Comparison of ENCODE assay signal across 8 cellular contexts in the genomic region with DNA sequence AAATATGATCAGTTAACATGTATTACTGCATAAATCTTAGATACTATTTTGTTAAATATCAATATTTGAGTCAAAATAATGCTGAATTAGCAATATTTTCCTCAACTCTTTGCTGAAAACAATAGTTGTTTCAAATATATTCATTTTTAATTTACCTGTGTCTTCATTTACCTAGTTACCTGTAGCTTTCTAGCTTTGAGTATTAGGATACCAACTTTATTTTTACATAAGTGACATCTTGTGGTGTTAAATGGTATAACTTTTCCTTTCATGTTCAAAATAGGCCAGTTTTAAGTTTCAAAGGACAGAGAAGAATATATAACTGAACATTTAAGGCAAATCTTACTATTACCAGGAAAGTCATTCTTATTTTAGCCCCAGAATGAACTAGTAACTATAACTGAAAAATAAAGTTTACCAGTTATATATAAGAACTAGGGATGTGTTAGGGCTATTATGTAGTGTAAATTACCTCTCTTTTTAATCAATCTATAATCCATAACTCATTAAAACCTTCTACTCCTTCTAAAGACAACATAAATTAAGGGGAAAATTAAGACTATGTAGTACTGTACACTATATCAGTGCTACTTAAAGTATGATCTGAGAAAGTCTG. TPM values are rescaled to one million over a fixed set of nuclear protein-coding genes. Genes with fewer than 3 reads are reported as not detected.
DNase-seq lines count a peak whose midpoint lies in the region; ATAC-seq and TF ChIP-seq lines count a peak whose summit lies in the region.

No MANE protein-coding gene starts in this region.

- H3K27ac ChIP-seq in psoas muscle, result no peak overlapping the region

- H3K4me1 Mint-ChIP-seq in effector memory CD8-positive, alpha-beta T cell (ENCODE audit: low read depth in 2 of 2), result peaks cover 13 to 27% of the 10 kb centered on the region in 2 donors

- H3K36me3 Mint-ChIP-seq in effector memory CD8-positive, alpha-beta T cell (ENCODE audit: insufficient read depth), result peaks cover 20% of the 10 kb centered on the region

- no peaks in the 10 kb centered on the region for H3K9me3 ChIP-seq in psoas muscle

- intact Hi-C loops in psoas muscle (cut with DNase I), result no loop called here

- peaks cover 17% of the 10 kb centered on the region for H3K4me1 ChIP-seq in psoas muscle

- TF ChIP-seq CTCF in psoas muscle (IDR thresholded peaks at IDR 0.05), result peak; percentile 54

- H3K36me3 ChIP-seq in psoas muscle (ENCODE audit: insufficient read depth in 1 of 2, low read depth in 1 of 2), result peaks cover 2 to 22% of the 10 kb centered on the region in 2 donors

- no peaks in the 10 kb centered on the region for H3K9me3 Mint-ChIP-seq in effector memory CD8-positive, alpha-beta T cell

- no peak overlapping the region for H3K27ac Mint-ChIP-seq in effector memory CD8-positive, alpha-beta T cell

- DNase-seq in DMS 273 (lab: John Stamatoyannopoulos, UW; ENCODE audit: unreplicated experiment) (peak; percentile 25), DMS 273 treated with DMSO at 0.1 percent for 48 hours (lab: John Stamatoyannopoulos, UW) (no peak), NCI-H146 treated with DMSO at 0.1 percent for 48 hours (lab: John Stamatoyannopoulos, UW; ENCODE audit: unreplicated experiment) (peak; percentile 31), psoas muscle (no peak), SK-N-DZ (ENCODE audit: low spot score) (no peak), NCI-H446 treated with DMSO at 0.1 percent for 48 hours (lab: John Stamatoyannopoulos, UW) (no peak)
- no peak for DNase-seq in effector memory CD8-positive, alpha-beta T cell
- no peak for DNase-seq in stimulated activated CD4-positive, alpha-beta T cell treated with anti-CD3 and anti-CD28 coated beads, Interleukin-15, amount 100 ng/mL, for 24 hours

- ATAC-seq in effector memory CD8-positive, alpha-beta T cell (replicated peaks), result peak; percentile 55
- peak in 1 of 4 donors; percentile 63 for ATAC-seq in psoas muscle

- no peaks in the 10 kb centered on the region for H3K27me3 Mint-ChIP-seq in effector memory CD8-positive, alpha-beta T cell

- no peaks in the 10 kb centered on the region for H3K27me3 ChIP-seq in psoas muscle (ENCODE audit: insufficient read depth in 3 of 3, low read length in 2 of 3)

- no peak overlapping the region for H3K4me3 ChIP-seq in psoas muscle

- H3K4me3 Mint-ChIP-seq in effector memory CD8-positive, alpha-beta T cell, result no peak overlapping the region

RNA-seq across cellular contexts. Expression of gene AP3B1, which starts 25.3 kb away (rescaled TPM):
- 10 to 100 TPM; 12.4 to 23.0 (median 15.5) TPM for total RNA-seq in psoas muscle
- 10 to 100 TPM; 13.3 to 24.4 (median 13.5) TPM for polyA plus RNA-seq in psoas muscle
- polyA plus RNA-seq in SK-N-DZ (2014; cell fraction: cytosol; rRNA removed), result 15.5 and 24.3 TPM in 2 replicates
- polyA plus RNA-seq in SK-N-DZ (2014; cell fraction: nucleus; rRNA removed), result 10.1 and 13.1 TPM in 2 replicates

Comparison
In these comparisons a context has a peak if more than half of its experiments do, and no peak if none do; other contexts are left out.
1. DNase-seq: peak in DMS 273 (single experiment) and NCI-H146 treated with DMSO at 0.1 percent for 48 hours (single experiment); none in DMS 273 treated with DMSO at 0.1 percent for 48 hours (single experiment), effector memory CD8-positive, alpha-beta T cell (0 of 3), psoas muscle (0 of 2), stimulated activated CD4-positive, alpha-beta T cell treated with anti-CD3 and anti-CD28 coated beads, Interleukin-15, amount 100 ng/mL, for 24 hours (single experiment), SK-N-DZ (single experiment) and NCI-H446 treated with DMSO at 0.1 percent for 48 hours (single experiment).